In genomic region chr14:102608064-102608446, GRCh38 we compare ENCODE assay signal across 12 cellular contexts. TPM values are rescaled to one million over a fixed set of nuclear protein-coding genes. Genes with fewer than 3 reads are reported as not detected.
DNase-seq lines count a peak whose midpoint lies in the region; ATAC-seq, FAIRE-seq and TF ChIP-seq lines count a peak whose summit lies in the region.
"Had no signal": no experiment of that assay in that cellular context is flagged by ENCODE, and none has a peak within 500 bp of the region (broad histone marks: within the 10 kb centered on the region; RNA-seq: fewer than 3 reads in every experiment).

No MANE protein-coding gene starts in this region.

- peaks cover 78% of the 10 kb centered on the region for H3K4me1 ChIP-seq in OCI-LY1 (ENCODE audit: insufficient read depth, low read length, severe bottlenecking)
- H3K4me1 ChIP-seq in PC-3 (ENCODE audit: insufficient read depth, low read length) = peaks cover 3% of the 10 kb centered on the region; the same call in 1 of the 2 replicates

- DNase-seq in GM12892 (ENCODE audit: insufficient read length) = no peak
- DNase-seq in NCI-H2171 (lab: John Stamatoyannopoulos, UW) = no peak
- no peak for DNase-seq in PC-3
- no peak for DNase-seq in stimulated activated naive B cell treated with anti-CD40 and anti-IgM and Interleukin-4, amounts not matched to agents 10 μg/mL and 1 μg/mL and 100 μg/mL, for 72 hours
- no peak for DNase-seq in effector memory CD8-positive, alpha-beta T cell
- DNase-seq: activated T-cell treated with anti-CD3 and anti-CD28 coated beads, Interleukin-2, amount 50 U/mL, for 1 hour; CD4-positive, CD25-positive, alpha-beta regulatory T cell; NCI-H2171 treated with DMSO at 0.1 percent for 48 hours; Peyer's patch had no signal

- peaks cover 9 to 33% of the 10 kb centered on the region in 2 donors for H3K36me3 Mint-ChIP-seq in stimulated activated naive B cell treated with anti-CD40 and anti-IgM and Interleukin-4, amounts not matched to agents 10 μg/mL and 1 μg/mL and 100 μg/mL, for 72 hours
- peaks cover 6% of the 10 kb centered on the region for H3K36me3 Mint-ChIP-seq in effector memory CD8-positive, alpha-beta T cell (ENCODE audit: insufficient read depth)
- H3K36me3 Mint-ChIP-seq: CD4-positive, CD25-positive, alpha-beta regulatory T cell had no signal

- H3K9me3 ChIP-seq in OCI-LY1 (ENCODE audit: low read length) = no peaks in the 10 kb centered on the region
- no peaks in the 10 kb centered on the region for H3K9me3 ChIP-seq in PC-3 (ENCODE audit: low read length)
- H3K9me3 ChIP-seq: Peyer's patch had no signal

- H3K4me1 Mint-ChIP-seq in stimulated activated naive B cell treated with anti-CD40 and anti-IgM and Interleukin-4, amounts not matched to agents 10 μg/mL and 1 μg/mL and 100 μg/mL, for 72 hours = peaks cover 28 to 69% of the 10 kb centered on the region in 2 donors
- peaks cover 13 to 15% of the 10 kb centered on the region in 2 donors for H3K4me1 Mint-ChIP-seq in effector memory CD8-positive, alpha-beta T cell (ENCODE audit: low read depth in 2 of 2)

- no peaks in the 10 kb centered on the region for H3K27me3 Mint-ChIP-seq in stimulated activated naive B cell treated with anti-CD40 and anti-IgM and Interleukin-4, amounts not matched to agents 10 μg/mL and 1 μg/mL and 100 μg/mL, for 72 hours
- no peaks in the 10 kb centered on the region for H3K27me3 Mint-ChIP-seq in effector memory CD8-positive, alpha-beta T cell
- H3K27me3 Mint-ChIP-seq: CD4-positive, CD25-positive, alpha-beta regulatory T cell had no signal

- no peak overlapping the region for H3K9ac ChIP-seq in OCI-LY1 (ENCODE audit: low read length)
- no peak overlapping the region for H3K9ac ChIP-seq in PC-3 (ENCODE audit: low read length)

- H2AFZ ChIP-seq in OCI-LY1 (ENCODE audit: low read length) (no peak overlapping the region), PC-3 (ENCODE audit: low read length) (no peak overlapping the region)

- CTCF ChIA-PET in PC-3 (lab: Charles Lee) = no interaction called here

- peak overlapping the region; percentile 30; the same call in 1 of the 2 replicates for H3K4me2 ChIP-seq in OCI-LY1 (ENCODE audit: low read length)
- H3K4me2 ChIP-seq in PC-3 (ENCODE audit: low read length) = no peak overlapping the region

- no peaks in the 10 kb centered on the region for H3F3A ChIP-seq in OCI-LY1 (ENCODE audit: insufficient read depth, low read length)
- no peaks in the 10 kb centered on the region for H3F3A ChIP-seq in PC-3 (ENCODE audit: low read length, unreplicated experiment)

- H3K36me3 ChIP-seq in OCI-LY1 (ENCODE audit: insufficient read depth, low read length) (no peaks in the 10 kb centered on the region), PC-3 (ENCODE audit: low read depth, low read length) (peaks cover 8% of the 10 kb centered on the region)
- H3K36me3 ChIP-seq: Peyer's patch had no signal

- ATAC-seq in GM19452 (IDR thresholded peaks at IDR 0.05; ENCODE audit: unreplicated experiment) (peak; percentile 49), HG02884 (IDR thresholded peaks at IDR 0.05; ENCODE audit: unreplicated experiment) (peak; percentile 57), PC-3 (no peak)
- no peak for ATAC-seq in stimulated activated naive B cell treated with anti-CD40 and anti-IgM and Interleukin-4, amounts not matched to agents 10 μg/mL and 1 μg/mL and 100 μg/mL, for 72 hours (replicated peaks)
- ATAC-seq in effector memory CD8-positive, alpha-beta T cell (replicated peaks) = no peak

- H3K27ac ChIP-seq in OCI-LY1 (ENCODE audit: low read depth, low read length, poor library complexity, severe bottlenecking) (peak overlapping the region; percentile 69), PC-3 (ENCODE audit: low read length) (no peak overlapping the region)
- H3K27ac ChIP-seq: Peyer's patch had no signal

- no peak overlapping the region for H3K4me3 Mint-ChIP-seq in stimulated activated naive B cell treated with anti-CD40 and anti-IgM and Interleukin-4, amounts not matched to agents 10 μg/mL and 1 μg/mL and 100 μg/mL, for 72 hours
- H3K4me3 Mint-ChIP-seq in effector memory CD8-positive, alpha-beta T cell = no peak overlapping the region
- H3K4me3 Mint-ChIP-seq: CD4-positive, CD25-positive, alpha-beta regulatory T cell had no signal

- H4K20me1 ChIP-seq in OCI-LY1 (ENCODE audit: insufficient read depth, low read length) (no peaks in the 10 kb centered on the region), PC-3 (ENCODE audit: low read length) (peaks cover 64% of the 10 kb centered on the region)

- H3K27me3 ChIP-seq in OCI-LY1 (ENCODE audit: insufficient read depth, low read length) = no peaks in the 10 kb centered on the region
- H3K27me3 ChIP-seq in PC-3 (ENCODE audit: low read length) = no peaks in the 10 kb centered on the region
- H3K27me3 ChIP-seq: Peyer's patch had no signal

- no peaks in the 10 kb centered on the region for H3K9me3 Mint-ChIP-seq in stimulated activated naive B cell treated with anti-CD40 and anti-IgM and Interleukin-4, amounts not matched to agents 10 μg/mL and 1 μg/mL and 100 μg/mL, for 72 hours
- no peaks in the 10 kb centered on the region for H3K9me3 Mint-ChIP-seq in effector memory CD8-positive, alpha-beta T cell
- H3K9me3 Mint-ChIP-seq: CD4-positive, CD25-positive, alpha-beta regulatory T cell had no signal

- FAIRE-seq in GM12892 (lab: Jason Lieb, UNC) = peak; percentile 86

- intact Hi-C loops in PC-3 (cut with micrococcal nuclease) = no loop called here

- no peak for TF ChIP-seq CTCF in OCI-LY1 (IDR thresholded peaks at IDR 0.05; ENCODE audit: low read length)
- no peak for TF ChIP-seq CTCF in PC-3 (conservative IDR thresholded peaks at IDR 0.05; ENCODE audit: low read depth, low read length)

- H3K9me2 ChIP-seq in OCI-LY1 (ENCODE audit: low read depth, low read length) = no peaks in the 10 kb centered on the region
- no peaks in the 10 kb centered on the region for H3K9me2 ChIP-seq in PC-3 (replicated peaks; ENCODE audit: low read length)

- no peak overlapping the region for H3K27ac Mint-ChIP-seq in stimulated activated naive B cell treated with anti-CD40 and anti-IgM and Interleukin-4, amounts not matched to agents 10 μg/mL and 1 μg/mL and 100 μg/mL, for 72 hours
- H3K27ac Mint-ChIP-seq in effector memory CD8-positive, alpha-beta T cell = no peak overlapping the region
- H3K27ac Mint-ChIP-seq: CD4-positive, CD25-positive, alpha-beta regulatory T cell had no signal

- TF ChIP-seq POLR2A in GM12892 (IDR thresholded peaks at IDR 0.05; ENCODE audit: low read depth, low read length) = no peak

- no TSS peak for BruUV-seq in PC-3 (replicated peaks; lab: Mats Ljungman, UMichigan)

- H3K79me2 ChIP-seq in OCI-LY1 (ENCODE audit: insufficient read depth, low read length) = peaks cover 60% of the 10 kb centered on the region
- H3K79me2 ChIP-seq in PC-3 (ENCODE audit: low read length) = peaks cover 100% of the 10 kb centered on the region

- H3K4me3 ChIP-seq in OCI-LY1 (ENCODE audit: low read depth, low read length, poor library complexity, severe bottlenecking) = no peak overlapping the region
- no peak overlapping the region for H3K4me3 ChIP-seq in PC-3 (ENCODE audit: low read length)
- H3K4me3 ChIP-seq: Peyer's patch had no signal

- POLR2A ChIA-PET in PC-3 (lab: Charles Lee; ENCODE audit: unreplicated experiment) = no interaction called here

RNA-seq across cellular contexts. Expression of gene RCOR1, which starts 15.6 kb away (rescaled TPM):
- 5.3 TPM for polyA plus RNA-seq in GM12892 (2012; ENCODE audit: missing spikeins)
- total RNA-seq in PC-3 (2014; rRNA removed) = 22.2 and 23.4 TPM in 2 replicates

Comparison
In these comparisons a context has a peak if more than half of its experiments do, and no peak if none do; other contexts are left out.
1. ATAC-seq: peak in GM19452 (single experiment) and HG02884 (single experiment); none in PC-3 (single experiment), stimulated activated naive B cell treated with anti-CD40 and anti-IgM and Interleukin-4, amounts not matched to agents 10 μg/mL and 1 μg/mL and 100 μg/mL, for 72 hours (0 of 2) and effector memory CD8-positive, alpha-beta T cell (single experiment).